Comparison of ENCODE assay signal across 1 cellular context in the genomic region with DNA sequence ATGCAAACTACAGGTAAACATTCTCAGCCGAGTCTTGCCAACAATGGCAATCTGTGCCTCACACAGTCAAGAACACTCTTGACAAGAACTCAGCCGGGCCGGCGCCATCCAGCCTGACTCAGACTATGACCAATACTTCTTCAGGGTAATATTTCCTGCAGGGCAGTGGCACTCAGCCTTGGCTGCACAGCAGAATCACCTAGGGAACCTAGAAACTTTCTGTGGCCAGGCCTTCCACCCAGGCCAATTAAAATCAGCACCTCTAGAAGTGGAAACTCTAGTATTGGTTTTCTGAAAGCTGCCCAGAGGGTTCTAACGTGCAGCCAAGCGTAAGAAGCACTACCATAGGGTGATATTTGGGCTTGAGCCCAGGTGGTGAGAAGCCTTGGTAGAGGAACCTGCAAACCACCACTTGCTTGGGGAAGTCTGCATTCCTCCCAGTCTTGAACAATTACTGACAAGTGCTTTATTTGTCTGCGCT.
TF ChIP-seq lines count a peak whose summit lies in the region.

No MANE protein-coding gene starts in this region.

TF ChIP-seq in HCT116, 20 proteins besides CTCF, POLR2A, EP300 and RAD21 (continued from another document):
- TF ChIP-seq POLR2AphosphoS5 (IDR thresholded peaks at IDR 0.05; ENCODE audit: low read depth, low read length) (peak; percentile 28; the same call in 1 of the 2 replicates), ZNF274 (IDR thresholded peaks at IDR 0.05; ENCODE audit: low read depth, low read length) (no peak), SP1 (IDR thresholded peaks at IDR 0.05; ENCODE audit: low read depth) (peak; percentile 59; the same call in 1 of the 2 replicates), EZH2phosphoT487 (IDR thresholded peaks at IDR 0.05; ENCODE audit: borderline replicate concordance) (no peak), JUND (IDR thresholded peaks at IDR 0.05) (peak; percentile 65), ELF1 (IDR thresholded peaks at IDR 0.05; ENCODE audit: borderline replicate concordance, low read depth) (no peak), EZH2 (IDR thresholded peaks at IDR 0.05) (no peak), SRF (IDR thresholded peaks at IDR 0.05; ENCODE audit: low read depth) (no peak), CBX3 (IDR thresholded peaks at IDR 0.05; ENCODE audit: low read depth) (peak; percentile 75), SIN3A (IDR thresholded peaks at IDR 0.05; ENCODE audit: low read depth) (no peak), FOSL1 (IDR thresholded peaks at IDR 0.05; ENCODE audit: low read depth) (peak; percentile 69)
- TF ChIP-seq, protein P1, sequence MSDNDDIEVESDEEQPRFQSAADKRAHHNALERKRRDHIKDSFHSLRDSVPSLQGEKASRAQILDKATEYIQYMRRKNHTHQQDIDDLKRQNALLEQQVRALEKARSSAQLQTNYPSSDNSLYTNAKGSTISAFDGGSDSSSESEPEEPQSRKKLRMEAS (IDR thresholded peaks at IDR 0.05), result no peak
- TF ChIP-seq, protein P2, sequence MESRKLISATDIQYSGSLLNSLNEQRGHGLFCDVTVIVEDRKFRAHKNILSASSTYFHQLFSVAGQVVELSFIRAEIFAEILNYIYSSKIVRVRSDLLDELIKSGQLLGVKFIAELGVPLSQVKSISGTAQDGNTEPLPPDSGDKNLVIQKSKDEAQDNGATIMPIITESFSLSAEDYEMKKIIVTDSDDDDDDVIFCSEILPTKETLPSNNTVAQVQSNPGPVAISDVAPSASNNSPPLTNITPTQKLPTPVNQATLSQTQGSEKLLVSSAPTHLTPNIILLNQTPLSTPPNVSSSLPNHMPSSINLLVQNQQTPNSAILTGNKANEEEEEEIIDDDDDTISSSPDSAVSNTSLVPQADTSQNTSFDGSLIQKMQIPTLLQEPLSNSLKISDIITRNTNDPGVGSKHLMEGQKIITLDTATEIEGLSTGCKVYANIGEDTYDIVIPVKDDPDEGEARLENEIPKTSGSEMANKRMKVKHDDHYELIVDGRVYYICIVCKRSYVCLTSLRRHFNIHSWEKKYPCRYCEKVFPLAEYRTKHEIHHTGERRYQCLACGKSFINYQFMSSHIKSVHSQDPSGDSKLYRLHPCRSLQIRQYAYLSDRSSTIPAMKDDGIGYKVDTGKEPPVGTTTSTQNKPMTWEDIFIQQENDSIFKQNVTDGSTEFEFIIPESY (IDR thresholded peaks at IDR 0.05; ENCODE audit: extremely low read depth, insufficient replicate concordance, low read length), result no peak
